Comparison of ENCODE assay signal across 9 cellular contexts in the genomic region with DNA sequence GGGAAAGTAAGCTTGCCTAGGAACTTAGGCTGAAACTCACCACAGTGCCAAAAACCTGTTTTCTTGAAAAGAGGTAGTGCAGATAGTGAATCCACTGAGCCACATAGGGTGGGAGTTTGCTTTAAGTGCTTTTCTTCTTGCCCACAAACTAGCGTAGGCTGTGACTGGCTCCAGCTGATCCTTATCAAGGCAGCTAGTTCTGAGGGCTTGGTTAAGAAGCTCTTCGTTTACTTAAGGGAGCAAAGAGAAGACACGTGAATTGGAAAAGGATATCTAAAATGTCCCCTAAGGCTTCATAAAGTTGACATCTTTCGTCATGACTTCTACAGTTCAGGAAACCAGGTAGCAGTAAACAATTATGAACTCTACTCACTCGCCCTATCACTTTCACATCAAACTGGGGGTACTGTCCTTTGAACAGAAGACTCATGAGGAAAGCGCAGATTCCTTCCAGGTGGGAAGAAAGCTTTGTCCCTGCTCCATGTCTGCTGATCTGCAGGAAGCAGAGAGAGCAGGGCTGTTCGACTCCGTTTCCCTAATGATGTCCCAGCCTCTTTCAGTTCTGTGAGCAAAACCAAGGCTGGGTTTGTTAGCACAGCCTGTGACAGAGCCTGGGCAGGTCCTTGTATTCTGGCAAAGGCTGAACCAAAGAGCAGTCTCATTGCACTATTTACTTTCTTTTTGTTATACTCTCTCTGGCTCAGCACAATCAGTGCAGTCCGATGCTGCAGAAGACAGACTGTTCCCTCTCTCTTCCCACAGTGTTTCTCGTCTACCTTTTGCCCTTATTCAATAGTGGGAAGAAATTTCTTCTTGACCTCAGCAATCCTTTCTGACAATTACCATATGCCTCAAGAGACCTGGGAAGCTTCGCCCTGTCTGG.
DNase-seq lines count a peak whose midpoint lies in the region; ATAC-seq, FAIRE-seq and TF ChIP-seq lines count a peak whose summit lies in the region.
"Had no signal": no experiment of that assay in that cellular context is flagged by ENCODE, and none has a peak within 500 bp of the region (broad histone marks: within the 10 kb centered on the region; RNA-seq: fewer than 3 reads in every experiment).

No MANE protein-coding gene starts in this region.

- peak overlapping the region; percentile 35 for H3K4me2 ChIP-seq in keratinocyte (ENCODE audit: control insufficient read depth, extremely low read depth, insufficient read depth, low read depth, low read length)

- no peak for DNase-seq in Right ventricle myocardium superior
- DNase-seq in cardiac septum (ENCODE audit: low spot score): no peak
- no peak for DNase-seq in keratinocyte (ENCODE audit: low read depth, low spot score)
- DNase-seq in urothelium cell line (ENCODE audit: low spot score): no peak

- H3K27me3 ChIP-seq in keratinocyte (ENCODE audit: control insufficient read depth, extremely low read depth, insufficient read depth, low read length): peaks cover 37% of the 10 kb centered on the region

- H3K27ac ChIP-seq in VCaP (peak overlapping the region; percentile 67), keratinocyte (ENCODE audit: control insufficient read depth, insufficient read depth, low read length) (no peak overlapping the region)

- H3K9me1 ChIP-seq in keratinocyte (ENCODE audit: control insufficient read depth, extremely low read depth, insufficient read depth, low read length): no peaks in the 10 kb centered on the region

- peak; percentile 67 for ATAC-seq in Right ventricle myocardium superior (ENCODE audit: poor library complexity)
- ATAC-seq in GM21381 (IDR thresholded peaks at IDR 0.05; ENCODE audit: unreplicated experiment): no peak
- ATAC-seq in GM19467 (IDR thresholded peaks at IDR 0.05; ENCODE audit: unreplicated experiment): no peak
- no peak for ATAC-seq in HG03520 (IDR thresholded peaks at IDR 0.05; ENCODE audit: unreplicated experiment)

- H3K36me3 ChIP-seq in keratinocyte (ENCODE audit: control insufficient read depth in 2 of 2, extremely low read depth in 1 of 2, insufficient read depth in 2 of 2, low read length in 2 of 2): no peaks in the 10 kb centered on the region

- H3K79me2 ChIP-seq in keratinocyte (ENCODE audit: control insufficient read depth, insufficient read depth, low read length): no peaks in the 10 kb centered on the region

- intact Hi-C loops in Right ventricle myocardium superior (cut with DNase I) (no loop called here), cardiac septum (cut with DNase I) (no loop called here)

- H2AFZ ChIP-seq in keratinocyte (ENCODE audit: control insufficient read depth, low read length): no peak overlapping the region

- TF ChIP-seq CTCF in VCaP (conservative IDR thresholded peaks at IDR 0.05) (no peak), keratinocyte (optimal IDR thresholded peaks at IDR 0.05 in 1 of 3, IDR thresholded peaks at IDR 0.05 in 1 of 3, conservative IDR thresholded peaks at IDR 0.05 in 1 of 3; ENCODE audit: extremely low read depth in 1 of 3, insufficient read depth in 2 of 3, low read length in 3 of 3) (no peak)

- FAIRE-seq in keratinocyte (lab: Jason Lieb, UNC): peak; percentile 57
- FAIRE-seq in urothelium cell line (lab: Jason Lieb, UNC): peak; percentile 63
- FAIRE-seq: G401.6 had no signal

- no peak overlapping the region for H3K9ac ChIP-seq in keratinocyte (ENCODE audit: control insufficient read depth, extremely low read depth, insufficient read depth, low read length)

- peaks cover 5% of the 10 kb centered on the region for H3K4me1 ChIP-seq in keratinocyte (ENCODE audit: control insufficient read depth, extremely low read depth, insufficient read depth, low read length)

- no peaks in the 10 kb centered on the region for H4K20me1 ChIP-seq in keratinocyte (ENCODE audit: control insufficient read depth, extremely low read depth, insufficient read depth, low read length)

- H3K4me3 ChIP-seq in keratinocyte (ENCODE audit: control insufficient read depth in 2 of 3, extremely low read depth in 1 of 3, insufficient read depth in 2 of 3, low read depth in 1 of 3, low read length in 3 of 3): peak overlapping the region in 1 of 3 experiments; percentile 41

- dilution Hi-C loops in keratinocyte (cut with MboI; ENCODE audit: extremely low pct_ligation_motif_present, low sequenced_read_pairs): no loop called here

- no peaks in the 10 kb centered on the region for H3K9me3 ChIP-seq in keratinocyte (ENCODE audit: control insufficient read depth, low read depth, low read length)
